18 cellular contexts compared by ENCODE assay signal in genomic region chr5:163478126-163478981, GRCh38. TPM values are rescaled to one million over a fixed set of nuclear protein-coding genes. Genes with fewer than 3 reads are reported as not detected.
DNase-seq lines count a peak whose midpoint lies in the region; ATAC-seq, FAIRE-seq and TF ChIP-seq lines count a peak whose summit lies in the region.
"Had no signal": no experiment of that assay in that cellular context is flagged by ENCODE, and none has a peak within 500 bp of the region (broad histone marks: within the 10 kb centered on the region; RNA-seq: fewer than 3 reads in every experiment).

No MANE protein-coding gene starts in this region.

- no peaks in the 10 kb centered on the region for H3K9me3 ChIP-seq in smooth muscle cell (replicated peaks; ENCODE audit: low read depth)

- H3K4me1 Mint-ChIP-seq in activated T-helper 17 cell treated with anti-CD3 and anti-CD28 coated beads, Interleukin-2, amount 50 U/mL, for 72 hours: no peaks in the 10 kb centered on the region
- H3K4me1 Mint-ChIP-seq: natural killer cell had no signal

- no peaks in the 10 kb centered on the region for H3K9me3 Mint-ChIP-seq in activated T-helper 17 cell treated with anti-CD3 and anti-CD28 coated beads, Interleukin-2, amount 50 U/mL, for 72 hours
- H3K9me3 Mint-ChIP-seq: natural killer cell had no signal

- H3K36me3 Mint-ChIP-seq in activated T-helper 17 cell treated with anti-CD3 and anti-CD28 coated beads, Interleukin-2, amount 50 U/mL, for 72 hours (ENCODE audit: low read depth): peaks cover 72% of the 10 kb centered on the region
- H3K36me3 Mint-ChIP-seq: natural killer cell had no signal

- H3F3A ChIP-seq in smooth muscle cell (ENCODE audit: low read depth): no peaks in the 10 kb centered on the region

- DNase-seq in AG08395 (ENCODE audit: low spot score): peak; percentile 26
- DNase-seq in H54 (ENCODE audit: insufficient read length, low spot score): no peak
- peak; percentile 64 for DNase-seq in fibroblast of peridontal ligament (ENCODE audit: extremely low read depth)
- no peak for DNase-seq in cerebellar nuclear complex (lab: John Stamatoyannopoulos, UW)
- DNase-seq in smooth muscle cell (lab: John Stamatoyannopoulos, UW; ENCODE audit: unreplicated experiment): no peak
- DNase-seq in hippocampal formation (lab: John Stamatoyannopoulos, UW): no peak
- DNase-seq: activated CD4-positive, alpha-beta T cell treated with anti-CD3 and anti-CD28 coated beads, Interleukin-2, amount 50 U/mL, for 4 hours; activated T-cell treated with anti-CD3 and anti-CD28 coated beads, Interleukin-2, amount 50 U/mL, for 48 hours; AML-193; amniotic stem cell; natural killer cell; NCI-H1105 treated with DMSO at 0.1 percent for 48 hours; NCI-H69; PC-9; small intestine had no signal

- H3K79me2 ChIP-seq in smooth muscle cell (ENCODE audit: low read depth): no peaks in the 10 kb centered on the region

- no peak overlapping the region for H3K4me3 ChIP-seq in smooth muscle cell
- H3K4me3 ChIP-seq: PC-9 had no signal

- H3K4me2 ChIP-seq in smooth muscle cell: no peak overlapping the region
- H3K4me2 ChIP-seq: KMS-11, PC-9 had no signal

- H3K27ac ChIP-seq in smooth muscle cell (ENCODE audit: low read depth): no peak overlapping the region
- H3K27ac ChIP-seq: KMS-11, PC-9 had no signal

- H4K20me1 ChIP-seq in smooth muscle cell (ENCODE audit: low read depth): no peaks in the 10 kb centered on the region

- H3K36me3 ChIP-seq in smooth muscle cell (ENCODE audit: low read depth): no peaks in the 10 kb centered on the region

- TF ChIP-seq CTCF in smooth muscle cell (IDR thresholded peaks at IDR 0.05; ENCODE audit: borderline replicate concordance, insufficient read depth, poor library complexity, severe bottlenecking): no peak

- no peak overlapping the region for H3K27ac Mint-ChIP-seq in activated T-helper 17 cell treated with anti-CD3 and anti-CD28 coated beads, Interleukin-2, amount 50 U/mL, for 72 hours
- H3K27ac Mint-ChIP-seq: natural killer cell had no signal

- 54% methylated on average over 2 of the region's 2 CpGs for WGBS in smooth muscle cell (ENCODE audit: low lambda C conversion rate)

- H3K4me3 Mint-ChIP-seq in activated T-helper 17 cell treated with anti-CD3 and anti-CD28 coated beads, Interleukin-2, amount 50 U/mL, for 72 hours: no peak overlapping the region
- H3K4me3 Mint-ChIP-seq: natural killer cell had no signal

- H2AFZ ChIP-seq in smooth muscle cell (ENCODE audit: low read depth): no peak overlapping the region
- H2AFZ ChIP-seq: PC-9 had no signal

- no peaks in the 10 kb centered on the region for H3K27me3 Mint-ChIP-seq in activated T-helper 17 cell treated with anti-CD3 and anti-CD28 coated beads, Interleukin-2, amount 50 U/mL, for 72 hours

- H3K9ac ChIP-seq in smooth muscle cell (ENCODE audit: low read depth): no peak overlapping the region
- H3K9ac ChIP-seq: KMS-11 had no signal

- ATAC-seq in activated T-helper 17 cell treated with anti-CD3 and anti-CD28 coated beads, Interleukin-2, amount 50 U/mL, for 72 hours (replicated peaks): peak; percentile 60
- ATAC-seq in HG03095 (IDR thresholded peaks at IDR 0.05; ENCODE audit: unreplicated experiment): no peak
- ATAC-seq: natural killer cell had no signal

- no peaks in the 10 kb centered on the region for H3K4me1 ChIP-seq in smooth muscle cell (ENCODE audit: low read depth)

- H3K27me3 ChIP-seq in smooth muscle cell (ENCODE audit: low read depth): no peaks in the 10 kb centered on the region

- no peak for TF ChIP-seq POLR2A in H54 (IDR thresholded peaks at IDR 0.05; ENCODE audit: low read depth, low read length)

- peak; percentile 64 for FAIRE-seq in H54 (lab: Jason Lieb, UNC)
- FAIRE-seq: small intestine had no signal

RNA-seq across cellular contexts. Expression of gene HMMR, which starts 17.9 kb away (rescaled TPM):
- 10 to 100 TPM; 68.0 to 79.8 TPM for total RNA-seq in activated T-helper 17 cell treated with anti-CD3 and anti-CD28 coated beads, Interleukin-2, amount 50 U/mL, for 72 hours
- total RNA-seq in smooth muscle cell: 6.4 and 10.4 TPM in 2 replicates
- 5.3 and 6.1 TPM in 2 replicates for polyA plus RNA-seq in smooth muscle cell

RNA-seq across cellular contexts. Expression of gene NUDCD2, which starts 18.5 kb away (rescaled TPM):
- 10 to 100 TPM; 46.5 to 55.7 TPM for total RNA-seq in activated T-helper 17 cell treated with anti-CD3 and anti-CD28 coated beads, Interleukin-2, amount 50 U/mL, for 72 hours
- 6.4 and 7.7 TPM in 2 replicates for total RNA-seq in smooth muscle cell
- 31.7 and 33.7 TPM in 2 replicates for polyA plus RNA-seq in smooth muscle cell

RNA-seq across cellular contexts. Expression of gene MAT2B, which starts 27.1 kb away (rescaled TPM):
- total RNA-seq in activated T-helper 17 cell treated with anti-CD3 and anti-CD28 coated beads, Interleukin-2, amount 50 U/mL, for 72 hours: 100 to 1,000 TPM in 1 of 2 donors, 10 to 100 TPM in 1; 80.0 to 127 TPM
- total RNA-seq in smooth muscle cell: 63.2 and 64.8 TPM in 2 replicates
- 41.0 and 43.3 TPM in 2 replicates for polyA plus RNA-seq in smooth muscle cell

RNA-seq across cellular contexts. Expression of gene CCNG1, which starts 41.0 kb away (rescaled TPM):
- total RNA-seq in activated T-helper 17 cell treated with anti-CD3 and anti-CD28 coated beads, Interleukin-2, amount 50 U/mL, for 72 hours: 100 to 1,000 TPM; 198 to 200 TPM
- 247 and 293 TPM in 2 replicates for total RNA-seq in smooth muscle cell
- 101 and 114 TPM in 2 replicates for polyA plus RNA-seq in smooth muscle cell

Comparison
In these comparisons a context has a peak if more than half of its experiments do, and no peak if none do; other contexts are left out.
1. DNase-seq: peak in AG08395 (single experiment) and fibroblast of peridontal ligament (single experiment); none in H54 (single experiment), cerebellar nuclear complex (0 of 2), smooth muscle cell (single experiment) and hippocampal formation (0 of 2).